ENCODE assay signal across 11 cellular contexts in the genomic region with DNA sequence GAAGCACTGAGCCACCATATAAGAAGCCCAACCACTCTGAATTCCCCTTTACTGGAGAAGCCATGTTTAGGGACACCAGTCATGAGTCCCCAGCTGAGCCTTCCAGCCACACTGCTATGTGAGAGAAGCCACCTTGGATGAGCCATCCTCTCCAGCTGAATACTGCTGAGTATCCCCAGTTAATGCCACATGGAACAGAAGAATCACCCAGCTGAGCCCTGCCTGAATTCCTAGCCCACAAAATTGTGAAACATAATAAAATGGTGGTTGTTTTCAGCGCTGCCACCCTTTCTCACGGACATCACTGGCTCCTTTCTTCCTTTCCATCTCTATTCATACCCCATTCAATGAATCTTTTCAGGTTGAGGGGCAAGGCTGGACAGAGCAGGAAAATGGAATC. TPM values are rescaled to one million over a fixed set of nuclear protein-coding genes. Genes with fewer than 3 reads are reported as not detected.
"Had no signal": no experiment of that assay in that cellular context is flagged by ENCODE, and none has a peak within 500 bp of the region (broad histone marks: within the 10 kb centered on the region; RNA-seq: fewer than 3 reads in every experiment).

No MANE protein-coding gene starts in this region.

- H3K4me1 ChIP-seq: HAP-1 had no signal

- H3K4me3 ChIP-seq: GM23248, HAP-1 had no signal

- H3K27ac Mint-ChIP-seq: H9, HFFc6 had no signal

- H3K36me3 ChIP-seq: HAP-1 had no signal

- ATAC-seq: HCT116 had no signal

- H3K9me3 ChIP-seq: HAP-1 had no signal

- H3K27ac ChIP-seq: GM23248 had no signal

- DNase-seq: GM23248, GOT3, H7, H9, HCEC 1CT, HFFc6 had no signal

- FAIRE-seq: H1, H54 had no signal

- H3K4me3 Mint-ChIP-seq: H9, HFFc6 had no signal

- H2AFZ ChIP-seq: GM23248 had no signal

- H3K9ac ChIP-seq: GM23248 had no signal

RNA-seq across cellular contexts. Expression of a gene that starts 22.1 kb away (rescaled TPM):
- total RNA-seq: GM23248, H1, H4, H7, H9, HFFc6 had no signal
- polyA plus RNA-seq: GM23248, H1 had no signal
